ENCODE assay signal across 11 cellular contexts in genomic region chr12:117105902-117106301, GRCh38. TPM values are rescaled to one million over a fixed set of nuclear protein-coding genes. Genes with fewer than 3 reads are reported as not detected.
A peak's percentile ranks its signal among the peaks of the same experiment; 100 is the strongest.
DNase-seq lines count a peak whose midpoint lies in the region; ATAC-seq lines count a peak whose summit lies in the region.
"Had no signal": no experiment of that assay in that cellular context is flagged by ENCODE, and none has a peak within 500 bp of the region (broad histone marks: within the 10 kb centered on the region; RNA-seq: fewer than 3 reads in every experiment).

No MANE protein-coding gene starts in this region.

- no peak overlapping the region for H3K4me2 ChIP-seq in neuronal stem cell (ENCODE audit: insufficient read depth, low read length, poor library complexity, severe bottlenecking)

- no peaks in the 10 kb centered on the region for H3K79me1 ChIP-seq in neuronal stem cell (ENCODE audit: low read depth, low read length)

- no peak overlapping the region for H2BK120ac ChIP-seq in neuronal stem cell (ENCODE audit: low read depth, low read length)

- no peak overlapping the region for H2BK5ac ChIP-seq in neuronal stem cell (ENCODE audit: low read length)

- H3K9me3 ChIP-seq in neuronal stem cell (replicated peaks in 1 of 2; ENCODE audit: control insufficient read depth in 2 of 2, insufficient read depth in 1 of 2, low read depth in 1 of 2, low read length in 2 of 2): peaks cover 0 to 4% of the 10 kb centered on the region in 2 donors

- H3K27ac ChIP-seq in neuronal stem cell (replicated peaks; ENCODE audit: low read length): no peak overlapping the region

- peak; percentile 99 for DNase-seq in DMS79 (lab: John Stamatoyannopoulos, UW)
- DNase-seq in NCI-H187 (lab: John Stamatoyannopoulos, UW): peak; percentile 68 to 83
- peak; percentile 33 to 42 for DNase-seq in activated CD4-positive, alpha-beta T cell treated with anti-CD3 and anti-CD28 coated beads, Interleukin-2, amount 50 U/mL, for 48 hours
- DNase-seq in left colon: peak; percentile 36 to 38
- no peak for DNase-seq in neuronal stem cell (ENCODE audit: low spot score)
- no peak for DNase-seq in hippocampal formation (lab: John Stamatoyannopoulos, UW)
- no peak for DNase-seq in mucosa of gallbladder (ENCODE audit: low spot score)
- no peak for DNase-seq in anterior cingulate cortex (lab: John Stamatoyannopoulos, UW)
- DNase-seq: COR-L47, NCI-H1092, SHP77 had no signal

- peaks cover 5 to 9% of the 10 kb centered on the region in 2 donors for H3K4me1 ChIP-seq in neuronal stem cell (ENCODE audit: control insufficient read depth in 2 of 2, insufficient read depth in 1 of 2, low read depth in 1 of 2, low read length in 2 of 2)

- H3K4ac ChIP-seq in neuronal stem cell (ENCODE audit: low read length): no peak overlapping the region

- no peak overlapping the region for H3K9ac ChIP-seq in neuronal stem cell (ENCODE audit: low read depth, low read length, poor library complexity)

- no peak overlapping the region for H2AK5ac ChIP-seq in neuronal stem cell (ENCODE audit: low read depth, low read length)

- no peak overlapping the region for H2AFZ ChIP-seq in neuronal stem cell (ENCODE audit: low read length)

- no peak overlapping the region for H3K18ac ChIP-seq in neuronal stem cell (ENCODE audit: low read length)

- no peak overlapping the region for H2BK15ac ChIP-seq in neuronal stem cell (ENCODE audit: low read length)

- H4K8ac ChIP-seq in neuronal stem cell (ENCODE audit: low read depth, low read length): no peak overlapping the region

- no peak overlapping the region for H4K91ac ChIP-seq in neuronal stem cell (ENCODE audit: low read depth, low read length, poor library complexity)

- intact Hi-C loops in left colon (cut with DNase I, micrococcal nuclease): no loop called here

- no peak overlapping the region for H3K23ac ChIP-seq in neuronal stem cell (ENCODE audit: low read depth, low read length, poor library complexity)

- H3K36me3 ChIP-seq in neuronal stem cell (replicated peaks in 1 of 2; ENCODE audit: control insufficient read depth in 2 of 2, insufficient read depth in 2 of 2, low read length in 2 of 2): no peaks in the 10 kb centered on the region

- no peak overlapping the region for H3K4me3 ChIP-seq in neuronal stem cell (ENCODE audit: low read length in 2 of 2)

- peak; percentile 99 for ATAC-seq in left colon

- WGBS in neuronal stem cell (ENCODE audit: extremely low coverage in 2 of 2, insufficient read length in 2 of 2, insufficient replicate concordance in 1 of 2), 2 donors: no CpG with 5 or more reads among the region's 12 CpGs

- H2BK12ac ChIP-seq in neuronal stem cell (ENCODE audit: low read length): no peak overlapping the region

- no peak overlapping the region for H3K14ac ChIP-seq in neuronal stem cell (ENCODE audit: low read length)

- peaks cover 0 to 18% (median 0%) of the 10 kb centered on the region in 3 experiments for H3K27me3 ChIP-seq in neuronal stem cell (ENCODE audit: control insufficient read depth in 3 of 3, insufficient read depth in 3 of 3, low read depth in 1 of 3, low read length in 3 of 3)

RNA-seq across cellular contexts. Expression of gene TESC, which starts 6.7 kb away (rescaled TPM):
- total RNA-seq in left colon (1 to 10 TPM; 1.7 to 2.3 TPM), mucosa of gallbladder (260 TPM)
- polyA plus RNA-seq in neuronal stem cell (2013, experiment 1 of 2): 13.2 TPM
- polyA plus RNA-seq in neuronal stem cell (2013, experiment 2 of 2): 12.4 TPM

Comparison
In these comparisons a context has a peak if more than half of its experiments do, and no peak if none do; other contexts are left out.
1. DNase-seq: peak in DMS79 (single experiment), NCI-H187 (2 of 2), activated CD4-positive, alpha-beta T cell treated with anti-CD3 and anti-CD28 coated beads, Interleukin-2, amount 50 U/mL, for 48 hours (2 of 2) and left colon (2 of 2); none in neuronal stem cell (single experiment), hippocampal formation (0 of 2), mucosa of gallbladder (single experiment) and anterior cingulate cortex (0 of 58).
2. RNA of gene TESC, which starts 6.7 kb away (total RNA-seq): 260 TPM in mucosa of gallbladder (single experiment); 1.7 to 2.3 TPM in left colon; every median in the first group is over 10 times any median in the second.